28 cellular contexts compared by ENCODE assay signal in genomic region chr7:102834466-102834865, GRCh38.
DNase-seq lines count a peak whose midpoint lies in the region; ATAC-seq and TF ChIP-seq lines count a peak whose summit lies in the region.
"Had no signal": no experiment of that assay in that cellular context is flagged by ENCODE, and none has a peak within 500 bp of the region (broad histone marks: within the 10 kb centered on the region; RNA-seq: fewer than 3 reads in every experiment).

No MANE protein-coding gene starts in this region.

- H3K27ac ChIP-seq in ACC112 (ENCODE audit: low read depth, low read length) (peak overlapping the region; percentile 34; the same call in 1 of the 2 replicates), KMS-11 (peak overlapping the region; percentile 76)
- H3K27ac ChIP-seq: coronary artery, epithelial cell of prostate, neural progenitor cell, parathyroid adenoma, testis, WERI-Rb-1 had no signal

- no peak overlapping the region for H3K9ac ChIP-seq in KMS-11
- H3K9ac ChIP-seq: neural progenitor cell, parathyroid adenoma had no signal

- no peaks in the 10 kb centered on the region for H3K27me3 ChIP-seq in ACC112 (ENCODE audit: insufficient read depth, low read length)
- no peaks in the 10 kb centered on the region for H3K27me3 ChIP-seq in KMS-11 (ENCODE audit: insufficient read depth, low read depth)
- H3K27me3 ChIP-seq: ascending aorta, neural progenitor cell, testis had no signal

- DNase-seq in WTC11 (ENCODE audit: low spot score) (no peak), foreskin melanocyte (peak; percentile 18), NCI-H1694 (lab: John Stamatoyannopoulos, UW) (no peak), HT-29 (ENCODE audit: low spot score) (no peak), Ammon's horn (ENCODE audit: low spot score) (no peak)
- DNase-seq in activated naive CD4-positive, alpha-beta T cell treated with anti-CD3 and anti-CD28 coated beads, Interleukin-2, amount 10 ng/mL, durations not matched to agents 7 days and 5 days: no peak
- DNase-seq: activated effector memory CD4-positive, alpha-beta T cell treated with anti-CD3 and anti-CD28 coated beads, Interleukin-2, amount 50 U/mL, for 16 hours; activated naive CD8-positive, alpha-beta T cell treated with anti-CD3 and anti-CD28 coated beads, Interleukin-2, amount 10 ng/mL, durations not matched to agents 7 days and 5 days; activated T-cell treated with anti-CD3 and anti-CD28 coated beads, Interleukin-2, amount 50 U/mL, for 1 hour; effector CD8-positive, alpha-beta T cell; head of caudate nucleus; KBM-7; left ventricle myocardium superior; NCI-H2029; NCI-H524 treated with DMSO at 0.1 percent for 48 hours; NK-92 treated with Interleukin-12 subunit alpha and Interleukin-12 subunit beta, amount 100 ng/mL, for 24 hours; T1000; testis; WERI-Rb-1 had no signal

- no peak overlapping the region for H3K27ac Mint-ChIP-seq in WTC11
- no peak overlapping the region for H3K27ac Mint-ChIP-seq in activated naive CD4-positive, alpha-beta T cell treated with anti-CD3 and anti-CD28 coated beads, Interleukin-2, amount 10 ng/mL, durations not matched to agents 7 days and 5 days
- H3K27ac Mint-ChIP-seq: activated naive CD8-positive, alpha-beta T cell treated with anti-CD3 and anti-CD28 coated beads, Interleukin-2, amount 10 ng/mL, durations not matched to agents 7 days and 5 days; neural progenitor cell had no signal

- no peak for ATAC-seq in WTC11
- ATAC-seq: left ventricle myocardium superior, Panc1 had no signal

- CTCF ChIA-PET in WTC11 (lab: Charles Lee): no interaction called here
- CTCF ChIA-PET in activated naive CD4-positive, alpha-beta T cell treated with anti-CD3 and anti-CD28 coated beads, Interleukin-2, amount 10 ng/mL, durations not matched to agents 7 days and 5 days (lab: Charles Lee): no interaction called here

- H3K9me3 Mint-ChIP-seq in WTC11: no peaks in the 10 kb centered on the region
- no peaks in the 10 kb centered on the region for H3K9me3 Mint-ChIP-seq in activated naive CD4-positive, alpha-beta T cell treated with anti-CD3 and anti-CD28 coated beads, Interleukin-2, amount 10 ng/mL, durations not matched to agents 7 days and 5 days
- H3K9me3 Mint-ChIP-seq: activated naive CD8-positive, alpha-beta T cell treated with anti-CD3 and anti-CD28 coated beads, Interleukin-2, amount 10 ng/mL, durations not matched to agents 7 days and 5 days; neural progenitor cell; stimulated activated naive CD8-positive, alpha-beta T cell treated with anti-CD3 and anti-CD28 coated beads, Interleukin-15, Interleukin-2, amounts not matched to agents 100 ng/mL and 50 ng/mL, for 24 hours had no signal

- H3K36me3 ChIP-seq in ACC112 (ENCODE audit: insufficient read depth, low read length) (no peaks in the 10 kb centered on the region), KMS-11 (ENCODE audit: insufficient read depth) (no peaks in the 10 kb centered on the region)
- H3K36me3 ChIP-seq: neural progenitor cell, WERI-Rb-1 had no signal

- H4K20me1 ChIP-seq in KMS-11 (ENCODE audit: insufficient read depth): no peaks in the 10 kb centered on the region

- H3K27me3 Mint-ChIP-seq in WTC11 (ENCODE audit: low read depth): no peaks in the 10 kb centered on the region
- H3K27me3 Mint-ChIP-seq in activated naive CD4-positive, alpha-beta T cell treated with anti-CD3 and anti-CD28 coated beads, Interleukin-2, amount 10 ng/mL, durations not matched to agents 7 days and 5 days: peaks cover 4% of the 10 kb centered on the region
- H3K27me3 Mint-ChIP-seq: activated naive CD8-positive, alpha-beta T cell treated with anti-CD3 and anti-CD28 coated beads, Interleukin-2, amount 10 ng/mL, durations not matched to agents 7 days and 5 days; stimulated activated naive CD8-positive, alpha-beta T cell treated with anti-CD3 and anti-CD28 coated beads, Interleukin-15, Interleukin-2, amounts not matched to agents 100 ng/mL and 50 ng/mL, for 24 hours had no signal

- H3K4me1 ChIP-seq in ACC112 (ENCODE audit: control insufficient read depth, insufficient read depth, low read length, unreplicated experiment) (peaks cover 27% of the 10 kb centered on the region), KMS-11 (ENCODE audit: low read depth, poor library complexity, severe bottlenecking) (peaks cover 71% of the 10 kb centered on the region)
- H3K4me1 ChIP-seq: parathyroid adenoma, testis had no signal

- no peaks in the 10 kb centered on the region for H3K79me2 ChIP-seq in ACC112 (ENCODE audit: control insufficient read depth, insufficient read depth, low read length, unreplicated experiment)
- H3K79me2 ChIP-seq in KMS-11 (ENCODE audit: insufficient read depth, low read depth): no peaks in the 10 kb centered on the region
- H3K79me2 ChIP-seq: parathyroid adenoma had no signal

- H3K36me3 Mint-ChIP-seq in WTC11: no peaks in the 10 kb centered on the region
- H3K36me3 Mint-ChIP-seq in activated naive CD4-positive, alpha-beta T cell treated with anti-CD3 and anti-CD28 coated beads, Interleukin-2, amount 10 ng/mL, durations not matched to agents 7 days and 5 days: no peaks in the 10 kb centered on the region

- peak overlapping the region; percentile 88 for H3K4me2 ChIP-seq in KMS-11
- H3K4me2 ChIP-seq: neural progenitor cell had no signal

- POLR2A ChIA-PET in WTC11 (lab: Charles Lee): no interaction called here

- TF ChIP-seq CTCF in KMS-11 (conservative IDR thresholded peaks at IDR 0.05; ENCODE audit: low read depth, low read length) (no peak), WTC11 (IDR thresholded peaks at IDR 0.05) (no peak)

- H3K4me3 ChIP-seq in ACC112 (ENCODE audit: low read depth, low read length) (no peak overlapping the region), KMS-11 (IDR thresholded peaks at IDR 0.05; ENCODE audit: insufficient read depth, low read depth, low read length) (no peak overlapping the region)
- H3K4me3 ChIP-seq: ascending aorta, coronary artery, neural progenitor cell, testis had no signal

- H2AFZ ChIP-seq in ACC112 (ENCODE audit: low read length, unreplicated experiment): no peak overlapping the region
- no peak overlapping the region for H2AFZ ChIP-seq in KMS-11 (ENCODE audit: low read depth)
- H2AFZ ChIP-seq: neural progenitor cell, parathyroid adenoma had no signal

- peaks cover 5% of the 10 kb centered on the region for H3K4me1 Mint-ChIP-seq in WTC11
- peaks cover 7% of the 10 kb centered on the region for H3K4me1 Mint-ChIP-seq in activated naive CD4-positive, alpha-beta T cell treated with anti-CD3 and anti-CD28 coated beads, Interleukin-2, amount 10 ng/mL, durations not matched to agents 7 days and 5 days

- no peak overlapping the region for H3K4me3 Mint-ChIP-seq in WTC11
- no peak overlapping the region for H3K4me3 Mint-ChIP-seq in activated naive CD4-positive, alpha-beta T cell treated with anti-CD3 and anti-CD28 coated beads, Interleukin-2, amount 10 ng/mL, durations not matched to agents 7 days and 5 days
- H3K4me3 Mint-ChIP-seq: activated naive CD8-positive, alpha-beta T cell treated with anti-CD3 and anti-CD28 coated beads, Interleukin-2, amount 10 ng/mL, durations not matched to agents 7 days and 5 days; neural progenitor cell had no signal

TF ChIP-seq in WTC11, 78 proteins besides CTCF, POLR2A, EP300 and RAD21:
- no peak for TF ChIP-seq ZNF396 (CRISPR knock-in tag; IDR thresholded peaks at IDR 0.05; ENCODE audit: borderline replicate concordance)
- 0 out of 2 replicates have a peak, but pooled peaks have one; percentile 17 for TF ChIP-seq HMGA2 (CRISPR knock-in tag; IDR thresholded peaks at IDR 0.05)
